ENCODE assay signal across 19 cellular contexts in genomic region chrX:23832750-23833149, GRCh38.
"Had no signal": no experiment of that assay in that cellular context is flagged by ENCODE, and none has a peak within 500 bp of the region (broad histone marks: within the 10 kb centered on the region; RNA-seq: fewer than 3 reads in every experiment).

No MANE protein-coding gene starts in this region.

- H3K36me3 ChIP-seq: heart left ventricle, spleen, transverse colon had no signal

- DNase-seq: cortex of kidney; effector memory CD8-positive, alpha-beta T cell; foreskin keratinocyte; heart left ventricle; hippocampal formation; kidney glomerular epithelial cell; mammary epithelial cell; mucosa of descending colon; naive thymus-derived CD8-positive, alpha-beta T cell; spleen; stimulated activated CD4-positive, alpha-beta T cell treated with anti-CD3 and anti-CD28 coated beads, Interleukin-15, amount 100 ng/mL, for 24 hours; stimulated activated CD4-positive, alpha-beta T cell treated with anti-CD3 and anti-CD28 coated beads, Interleukin-1b, Interleukin-23, amount 100 ng/mL, for 48 hours; stimulated activated CD4-positive, alpha-beta T cell treated with anti-CD3 and anti-CD28 coated beads, Interleukin-4, amount 100 ng/mL, for 24 hours; stimulated activated naive B cell treated with anti-CD40 and anti-IgM and Interleukin-4, amounts not matched to agents 10 μg/mL and 1 μg/mL and 100 μg/mL, for 72 hours; stimulated activated naive CD8-positive, alpha-beta T cell treated with anti-CD3 and anti-CD28 coated beads, Interleukin-15, amount 100 ng/mL, for 72 hours; testis; transverse colon had no signal

- H3K27ac ChIP-seq: foreskin keratinocyte, heart left ventricle, parathyroid adenoma, spleen, testis, transverse colon had no signal

- H3K9me3 Mint-ChIP-seq: central memory CD8-positive, alpha-beta T cell; effector memory CD8-positive, alpha-beta T cell; naive thymus-derived CD8-positive, alpha-beta T cell; stimulated activated naive B cell treated with anti-CD40 and anti-IgM and Interleukin-4, amounts not matched to agents 10 μg/mL and 1 μg/mL and 100 μg/mL, for 72 hours; stimulated activated naive CD8-positive, alpha-beta T cell treated with anti-CD3 and anti-CD28 coated beads, Interleukin-15, amount 100 ng/mL, for 72 hours had no signal

- H3K9ac ChIP-seq: parathyroid adenoma had no signal

- H3K27me3 Mint-ChIP-seq: central memory CD8-positive, alpha-beta T cell; effector memory CD8-positive, alpha-beta T cell; naive thymus-derived CD8-positive, alpha-beta T cell; stimulated activated naive B cell treated with anti-CD40 and anti-IgM and Interleukin-4, amounts not matched to agents 10 μg/mL and 1 μg/mL and 100 μg/mL, for 72 hours; stimulated activated naive CD8-positive, alpha-beta T cell treated with anti-CD3 and anti-CD28 coated beads, Interleukin-15, amount 100 ng/mL, for 72 hours had no signal

- H3K9me3 ChIP-seq: heart left ventricle, mucosa of descending colon, spleen, testis, transverse colon had no signal

- H3K4me3 Mint-ChIP-seq: central memory CD8-positive, alpha-beta T cell; effector memory CD8-positive, alpha-beta T cell; naive thymus-derived CD8-positive, alpha-beta T cell; stimulated activated naive B cell treated with anti-CD40 and anti-IgM and Interleukin-4, amounts not matched to agents 10 μg/mL and 1 μg/mL and 100 μg/mL, for 72 hours; stimulated activated naive CD8-positive, alpha-beta T cell treated with anti-CD3 and anti-CD28 coated beads, Interleukin-15, amount 100 ng/mL, for 72 hours had no signal

- H3K4me3 ChIP-seq: heart left ventricle, mucosa of descending colon, spleen, testis, transverse colon had no signal

- H3K4me1 ChIP-seq: foreskin keratinocyte, heart left ventricle, parathyroid adenoma, spleen, testis, transverse colon had no signal

- H3K27ac Mint-ChIP-seq: stimulated activated naive B cell treated with anti-CD40 and anti-IgM and Interleukin-4, amounts not matched to agents 10 μg/mL and 1 μg/mL and 100 μg/mL, for 72 hours had no signal

- H3K27me3 ChIP-seq: foreskin keratinocyte, heart left ventricle, spleen, testis, transverse colon had no signal

- H3K4me1 Mint-ChIP-seq: central memory CD8-positive, alpha-beta T cell; naive thymus-derived CD8-positive, alpha-beta T cell; stimulated activated naive B cell treated with anti-CD40 and anti-IgM and Interleukin-4, amounts not matched to agents 10 μg/mL and 1 μg/mL and 100 μg/mL, for 72 hours; stimulated activated naive CD8-positive, alpha-beta T cell treated with anti-CD3 and anti-CD28 coated beads, Interleukin-15, amount 100 ng/mL, for 72 hours had no signal

- H3K79me2 ChIP-seq: parathyroid adenoma had no signal

- H2AFZ ChIP-seq: parathyroid adenoma had no signal
